In the genomic region with DNA sequence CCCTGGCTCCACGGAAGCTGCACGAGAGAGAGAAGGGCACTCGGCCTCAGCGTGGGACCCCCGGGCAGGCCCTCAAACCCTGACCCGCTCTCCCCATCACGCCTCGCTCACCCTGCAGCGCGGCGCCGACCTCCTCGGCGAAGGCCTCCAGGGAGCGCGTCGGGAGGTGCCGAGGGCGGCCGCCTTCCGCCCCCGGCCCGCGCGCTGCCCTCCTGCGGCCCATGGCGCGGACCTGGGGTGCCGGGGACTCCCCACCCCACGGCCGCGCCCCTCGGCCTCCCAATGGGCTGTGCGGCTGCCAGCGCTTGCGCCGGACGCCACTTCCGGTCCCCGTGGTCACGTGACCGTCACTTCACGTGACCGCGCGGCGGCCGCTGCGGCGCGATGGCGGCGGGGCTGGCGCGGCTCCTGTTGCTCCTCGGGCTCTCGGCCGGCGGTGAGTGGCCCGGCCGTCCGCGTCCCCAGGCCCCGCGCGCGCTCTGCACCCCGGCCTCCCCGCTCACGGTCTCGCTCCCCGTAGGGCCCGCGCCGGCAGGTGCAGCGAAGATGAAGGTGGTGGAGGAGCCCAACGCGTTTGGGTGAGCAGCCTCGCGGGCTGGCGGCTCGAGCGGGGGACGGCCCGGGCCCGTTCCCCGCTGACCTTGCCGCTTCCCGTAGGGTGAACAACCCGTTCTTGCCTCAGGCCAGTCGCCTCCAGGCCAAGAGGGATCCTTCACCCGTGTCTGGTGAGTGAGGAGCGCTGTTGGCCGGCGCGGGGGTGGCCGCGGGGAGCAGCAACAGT, we compare ENCODE assay signal across 8 cellular contexts. TPM values are rescaled to one million over a fixed set of nuclear protein-coding genes. Genes with fewer than 3 reads are reported as not detected.
DNase-seq lines count a peak whose midpoint lies in the region; ATAC-seq and TF ChIP-seq lines count a peak whose summit lies in the region.

A gene (plus strand): TSS at position 350 of the 781 bp plus-strand sequence. CDS start 35 bp downstream, at position 385.
A gene (minus strand): TSS at position 297 of the 781 bp plus-strand sequence. CDS start 74 bp downstream, at position 223.

- peaks cover 66% of the 10 kb centered on the region for H3K79me2 ChIP-seq in MM.1S (ENCODE audit: low read length)

- TF ChIP-seq CTCF in MM.1S (IDR thresholded peaks at IDR 0.05; ENCODE audit: low read length) (no peak), left ventricle myocardium inferior (IDR thresholded peaks at IDR 0.05; ENCODE audit: borderline replicate concordance) (no peak), prostate gland (IDR thresholded peaks at IDR 0.05) (peak in 2 of 4 experiments; percentile 24 to 32), upper lobe of right lung (IDR thresholded peaks at IDR 0.05) (no peak)

- no peaks in the 10 kb centered on the region for H3K36me3 Mint-ChIP-seq in T-helper 17 cell (ENCODE audit: low read depth)

- peak within 1 kb of the TSS; percentile 88 for H3K27ac Mint-ChIP-seq in T-helper 17 cell

- H3K4me1 Mint-ChIP-seq in T-helper 17 cell, result peaks cover 34% of the 10 kb centered on the region

- DNase-seq in GM04503 (ENCODE audit: low read depth), result peak; percentile 41
- DNase-seq in H7, result peak; percentile 98
- DNase-seq in MM.1S, result peak; percentile 93
- peak; percentile 84 to 87 (median 86) for DNase-seq in T-helper 17 cell
- peak; percentile 59 for DNase-seq in amniotic stem cell (lab: John Stamatoyannopoulos, UW)
- peak; percentile 87 for DNase-seq in left ventricle myocardium inferior
- peak; percentile 68 for DNase-seq in prostate gland (ENCODE audit: low spot score)
- peak; percentile 93 for DNase-seq in upper lobe of right lung

- H3K27ac ChIP-seq in MM.1S (ENCODE audit: low read length), result no peak within 1 kb of the TSS
- H3K27ac ChIP-seq in left ventricle myocardium inferior (replicated peaks), result peak within 1 kb of the TSS; percentile 84
- H3K27ac ChIP-seq in prostate gland, result peak within 1 kb of the TSS in 1 of 2 donors; percentile 64
- peak within 1 kb of the TSS; percentile 85 for H3K27ac ChIP-seq in upper lobe of right lung

- H3K9me3 ChIP-seq in MM.1S (replicated peaks; ENCODE audit: insufficient read depth, low read length) (no peaks in the 10 kb centered on the region), T-helper 17 cell (ENCODE audit: control insufficient read depth, low read length, poor library complexity, severe bottlenecking) (no peaks in the 10 kb centered on the region), left ventricle myocardium inferior (replicated peaks) (no peaks in the 10 kb centered on the region), prostate gland (no peaks in the 10 kb centered on the region), upper lobe of right lung (no peaks in the 10 kb centered on the region)

- TF ChIP-seq POLR2A in prostate gland (IDR thresholded peaks at IDR 0.05), result peak; percentile 67

- peaks cover 4% of the 10 kb centered on the region; the same call in 1 of the 2 replicates for H3K4me1 ChIP-seq in MM.1S (ENCODE audit: low read length)
- peaks cover 47% of the 10 kb centered on the region for H3K4me1 ChIP-seq in left ventricle myocardium inferior
- H3K4me1 ChIP-seq in prostate gland (replicated peaks), result peaks cover 11% of the 10 kb centered on the region
- peaks cover 15% of the 10 kb centered on the region for H3K4me1 ChIP-seq in upper lobe of right lung

- WGBS in prostate gland, result 0% methylated on average over 29 of the region's 98 CpGs

- H3K27me3 Mint-ChIP-seq in T-helper 17 cell, result no peaks in the 10 kb centered on the region

- intact Hi-C loops in left ventricle myocardium inferior (cut with micrococcal nuclease), result no loop called here
- intact Hi-C loops in prostate gland (cut with DNase I), result no loop called here
- intact Hi-C loops in upper lobe of right lung (cut with DNase I), result no loop called here

- H3K27me3 ChIP-seq in H7 (ENCODE audit: control insufficient read depth, insufficient read depth, low read length), result no peaks in the 10 kb centered on the region
- no peaks in the 10 kb centered on the region for H3K27me3 ChIP-seq in MM.1S (replicated peaks; ENCODE audit: insufficient read depth, low read length)
- no peaks in the 10 kb centered on the region for H3K27me3 ChIP-seq in left ventricle myocardium inferior (ENCODE audit: low read depth)
- no peaks in the 10 kb centered on the region for H3K27me3 ChIP-seq in prostate gland (replicated peaks; ENCODE audit: insufficient read depth)
- no peaks in the 10 kb centered on the region for H3K27me3 ChIP-seq in upper lobe of right lung

- H3K36me3 ChIP-seq in H7 (replicated peaks; ENCODE audit: control insufficient read depth, insufficient read depth, low read length) (peaks cover 5% of the 10 kb centered on the region), MM.1S (replicated peaks; ENCODE audit: insufficient read depth, low read length) (no peaks in the 10 kb centered on the region), left ventricle myocardium inferior (peaks cover 27% of the 10 kb centered on the region), prostate gland (peaks cover 0 to 10% of the 10 kb centered on the region in 2 donors), upper lobe of right lung (peaks cover 23% of the 10 kb centered on the region)

- H4K20me1 ChIP-seq in MM.1S (ENCODE audit: insufficient read depth, low read length), result no peaks in the 10 kb centered on the region; the same call in 1 of the 2 replicates

- no peaks in the 10 kb centered on the region for H3F3A ChIP-seq in MM.1S (ENCODE audit: insufficient read depth, low read length)

- peak within 1 kb of the TSS; percentile 79 for H3K9ac ChIP-seq in MM.1S (ENCODE audit: low read length)

- peak; percentile 92 for ATAC-seq in T-helper 17 cell
- ATAC-seq in upper lobe of right lung, result peak; percentile 88

- no peaks in the 10 kb centered on the region for H3K9me2 ChIP-seq in MM.1S (replicated peaks; ENCODE audit: insufficient read depth, low read length)

- peak within 1 kb of the TSS; percentile 87 for H3K4me3 Mint-ChIP-seq in T-helper 17 cell

- peak within 1 kb of the TSS; percentile 99 for H3K4me2 ChIP-seq in MM.1S (ENCODE audit: low read depth, low read length)

- peak within 1 kb of the TSS; percentile 87 for H3K4me3 ChIP-seq in H7 (ENCODE audit: insufficient read depth, low read depth, low read length)
- peak within 1 kb of the TSS; percentile 97 for H3K4me3 ChIP-seq in MM.1S (ENCODE audit: low read length)
- H3K4me3 ChIP-seq in left ventricle myocardium inferior, result peak within 1 kb of the TSS; percentile 99
- peak within 1 kb of the TSS; percentile 95 to 96 for H3K4me3 ChIP-seq in prostate gland
- H3K4me3 ChIP-seq in upper lobe of right lung, result peak within 1 kb of the TSS; percentile 85

- H2AFZ ChIP-seq in MM.1S (ENCODE audit: low read length), result peak within 1 kb of the TSS; percentile 66

RNA-seq across cellular contexts. Expression of the first gene that starts in this region (rescaled TPM):
- 16.2 and 21.5 TPM in 2 replicates for total RNA-seq in H7 (2014; rRNA removed; shearing (Covaris generic))
- total RNA-seq in T-helper 17 cell (10 to 100 TPM; 39.2 to 48.0 TPM), left ventricle myocardium inferior (31.8 TPM), prostate gland (100 to 1,000 TPM in 1 of 2 donors, 10 to 100 TPM in 1; 99.6 to 132 TPM), upper lobe of right lung (82.9 TPM)

RNA-seq across cellular contexts. Expression of the second gene that starts in this region (rescaled TPM):
- total RNA-seq in H7 (2014; rRNA removed; shearing (Covaris generic)), result 87.7 and 99.4 TPM in 2 replicates
- total RNA-seq in T-helper 17 cell, result 10 to 100 TPM; 24.4 to 27.7 TPM
- total RNA-seq in left ventricle myocardium inferior, result 54.9 TPM
- total RNA-seq in prostate gland, result 100 to 1,000 TPM; 108 to 148 TPM
- total RNA-seq in upper lobe of right lung, result 43.8 TPM

Comparison
In these comparisons a context has a peak if more than half of its experiments do, and no peak if none do; other contexts are left out.
1. DNase-seq: peak in every context shown above with its lines; median percentile 98 in H7; 93 in MM.1S; 93 in upper lobe of right lung; 87 in left ventricle myocardium inferior; 86 in T-helper 17 cell; 68 in prostate gland; 59 in amniotic stem cell; 41 in GM04503.